12 cellular contexts compared by ENCODE assay signal in genomic region chr20:41277049-41277448, GRCh38.
"Had no signal": no experiment of that assay in that cellular context is flagged by ENCODE, and none has a peak within 500 bp of the region (broad histone marks: within the 10 kb centered on the region; RNA-seq: fewer than 3 reads in every experiment).

No MANE protein-coding gene starts in this region.

- ATAC-seq: mucosa of descending colon; stimulated activated naive CD8-positive, alpha-beta T cell treated with anti-CD3 and anti-CD28 coated beads, Interleukin-15, Interleukin-2, amounts not matched to agents 100 U/mL and 50 U/mL, for 24 hours had no signal

- H3K9me3 ChIP-seq: mucosa of descending colon, testis had no signal

- DNase-seq: activated CD4-positive, alpha-beta T cell treated with anti-CD3 and anti-CD28 coated beads, Interleukin-2, amount 10 ng/mL, durations not matched to agents 7 days and 5 days; activated CD8-positive, alpha-beta memory T cell treated with anti-CD3 and anti-CD28 coated beads, Interleukin-2, amount 50 U/mL, for 48 hours; activated gamma-delta T cell treated with Interleukin-2 at 50 U/mL for 16 hours; foreskin melanocyte; mucosa of descending colon; small intestine; stimulated activated CD4-positive, alpha-beta T cell treated with anti-CD3 and anti-CD28 coated beads, Interleukin-4, amount 100 ng/mL, for 4 hours; stimulated activated CD8-positive, alpha-beta memory T cell treated with anti-CD3 and anti-CD28 coated beads, Interleukin-4, amount 100 ng/mL, for 48 hours; stimulated activated naive CD8-positive, alpha-beta T cell treated with anti-CD3 and anti-CD28 coated beads, Interleukin-15, Interleukin-2, amounts not matched to agents 100 U/mL and 50 U/mL, for 24 hours; T-helper 9 cell had no signal

- H3K27me3 ChIP-seq: testis had no signal

- H3K4me3 ChIP-seq: mucosa of descending colon, testis had no signal

- FAIRE-seq: colon, small intestine had no signal
